Comparison of ENCODE assay signal across 9 cellular contexts in the genomic region with DNA sequence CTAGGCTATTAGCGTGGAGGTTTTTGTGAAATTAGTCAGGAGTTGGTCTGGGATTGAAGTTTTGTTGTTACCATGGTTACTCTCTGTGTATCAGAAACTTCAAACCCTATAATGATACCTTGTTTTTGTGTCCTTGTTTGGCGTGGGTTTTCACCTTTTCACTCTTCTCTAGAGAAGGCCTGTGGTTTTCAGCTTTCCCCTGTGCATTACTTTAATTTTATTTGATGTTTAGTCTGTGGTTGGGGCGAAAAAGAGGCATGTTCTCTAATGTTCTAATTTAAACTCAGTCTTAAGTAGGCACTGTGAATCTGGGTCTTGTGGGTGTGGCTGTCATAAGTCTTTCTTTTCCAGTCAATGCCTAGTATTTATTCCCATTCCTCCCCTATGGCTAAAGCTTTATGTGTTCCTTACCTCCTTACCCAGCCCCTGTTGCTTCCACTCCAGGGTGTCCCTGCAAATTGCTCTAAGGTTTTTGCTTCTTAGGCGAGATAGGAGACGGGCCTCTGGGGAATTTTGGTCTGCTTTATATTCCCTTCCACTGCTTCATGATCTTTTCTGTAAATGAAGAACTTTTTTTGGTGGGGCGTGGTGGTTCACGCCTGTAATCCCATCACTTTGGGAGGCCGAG.
DNase-seq lines count a peak whose midpoint lies in the region; ATAC-seq lines count a peak whose summit lies in the region.
"Had no signal": no experiment of that assay in that cellular context is flagged by ENCODE, and none has a peak within 500 bp of the region (broad histone marks: within the 10 kb centered on the region; RNA-seq: fewer than 3 reads in every experiment).

No MANE protein-coding gene starts in this region.

- peaks cover 44% of the 10 kb centered on the region for H3K36me3 Mint-ChIP-seq in activated T-cell treated with anti-CD3 and anti-CD28 coated beads, Interleukin-2, amount 50 U/mL, for 24 hours (ENCODE audit: low read depth)
- no peaks in the 10 kb centered on the region for H3K36me3 Mint-ChIP-seq in T-helper 2 cell treated with Interferon-gamma antibody and Interleukin-4, amounts not matched to agents 5 μg/mL and 100 μg/mL, for 36 hours (ENCODE audit: low read depth)

- DNase-seq in activated T-cell treated with anti-CD3 and anti-CD28 coated beads, Interleukin-2, amount 50 U/mL, for 24 hours: no peak
- no peak for DNase-seq in activated T-cell treated with anti-CD3 and anti-CD28 coated beads, Interleukin-2, amount 50 U/mL, for 48 hours
- DNase-seq in T-helper 2 cell treated with Interferon-gamma antibody and Interleukin-4, amounts not matched to agents 5 μg/mL and 100 μg/mL, for 36 hours (ENCODE audit: low spot score): peak; percentile 11
- DNase-seq in putamen (ENCODE audit: low spot score) (peak; percentile 0), SKM-1 (lab: John Stamatoyannopoulos, UW; ENCODE audit: unreplicated experiment) (no peak), NCI-H2081 treated with DMSO at 0.1 percent for 48 hours (lab: John Stamatoyannopoulos, UW) (no peak), NCI-H82 (lab: John Stamatoyannopoulos, UW) (no peak)
- DNase-seq: effector CD8-positive, alpha-beta T cell had no signal

- peaks cover 70% of the 10 kb centered on the region for H3K4me1 Mint-ChIP-seq in activated T-cell treated with anti-CD3 and anti-CD28 coated beads, Interleukin-2, amount 50 U/mL, for 24 hours (ENCODE audit: low read depth)
- H3K4me1 Mint-ChIP-seq in T-helper 2 cell treated with Interferon-gamma antibody and Interleukin-4, amounts not matched to agents 5 μg/mL and 100 μg/mL, for 36 hours (ENCODE audit: low read depth): peaks cover 20% of the 10 kb centered on the region

- H3K27ac Mint-ChIP-seq in activated T-cell treated with anti-CD3 and anti-CD28 coated beads, Interleukin-2, amount 50 U/mL, for 24 hours: peak overlapping the region; percentile 89
- peak overlapping the region; percentile 88 for H3K27ac Mint-ChIP-seq in T-helper 2 cell treated with Interferon-gamma antibody and Interleukin-4, amounts not matched to agents 5 μg/mL and 100 μg/mL, for 36 hours

- no peaks in the 10 kb centered on the region for H3K27me3 Mint-ChIP-seq in activated T-cell treated with anti-CD3 and anti-CD28 coated beads, Interleukin-2, amount 50 U/mL, for 24 hours
- no peaks in the 10 kb centered on the region for H3K27me3 Mint-ChIP-seq in T-helper 2 cell treated with Interferon-gamma antibody and Interleukin-4, amounts not matched to agents 5 μg/mL and 100 μg/mL, for 36 hours (ENCODE audit: low read depth)

- H3K4me3 Mint-ChIP-seq in activated T-cell treated with anti-CD3 and anti-CD28 coated beads, Interleukin-2, amount 50 U/mL, for 24 hours: peak overlapping the region; percentile 45
- H3K4me3 Mint-ChIP-seq in T-helper 2 cell treated with Interferon-gamma antibody and Interleukin-4, amounts not matched to agents 5 μg/mL and 100 μg/mL, for 36 hours: no peak overlapping the region

- peak; percentile 90 for ATAC-seq in HG02852 (IDR thresholded peaks at IDR 0.05; ENCODE audit: unreplicated experiment)

- no peaks in the 10 kb centered on the region for H3K9me3 Mint-ChIP-seq in activated T-cell treated with anti-CD3 and anti-CD28 coated beads, Interleukin-2, amount 50 U/mL, for 24 hours
- no peaks in the 10 kb centered on the region for H3K9me3 Mint-ChIP-seq in T-helper 2 cell treated with Interferon-gamma antibody and Interleukin-4, amounts not matched to agents 5 μg/mL and 100 μg/mL, for 36 hours

Comparison
In these comparisons a context has a peak if more than half of its experiments do, and no peak if none do; other contexts are left out.
1. DNase-seq: peak in T-helper 2 cell treated with Interferon-gamma antibody and Interleukin-4, amounts not matched to agents 5 μg/mL and 100 μg/mL, for 36 hours (single experiment) and putamen (single experiment); none in activated T-cell treated with anti-CD3 and anti-CD28 coated beads, Interleukin-2, amount 50 U/mL, for 24 hours (single experiment), activated T-cell treated with anti-CD3 and anti-CD28 coated beads, Interleukin-2, amount 50 U/mL, for 48 hours (0 of 2), SKM-1 (single experiment), NCI-H2081 treated with DMSO at 0.1 percent for 48 hours (single experiment) and NCI-H82 (single experiment).